Comparison of ENCODE assay signal across 18 cellular contexts in genomic region chr12:105993766-105994165, GRCh38.
"Had no signal": no experiment of that assay in that cellular context is flagged by ENCODE, and none has a peak within 500 bp of the region (broad histone marks: within the 10 kb centered on the region; RNA-seq: fewer than 3 reads in every experiment).

No MANE protein-coding gene starts in this region.

- H3K9me3 Mint-ChIP-seq: activated CD4-positive, alpha-beta memory T cell treated with anti-CD3 and anti-CD28 coated beads, Interleukin-2, amount 10 ng/mL, durations not matched to agents 7 days and 5 days had no signal

- DNase-seq: activated CD4-positive, alpha-beta memory T cell treated with anti-CD3 and anti-CD28 coated beads, Interleukin-2, amount 10 ng/mL, durations not matched to agents 7 days and 5 days; activated CD4-positive, alpha-beta T cell treated with anti-CD3 and anti-CD28 coated beads for 36 hours; activated CD8-positive, alpha-beta memory T cell treated with anti-CD3 and anti-CD28 coated beads, Interleukin-2, amount 50 U/mL, for 4 hours; esophagus squamous epithelium; foreskin melanocyte; head of caudate nucleus; islet precursor cell; left lung; retina; T-cell; T1000; transverse colon had no signal

- H3K36me3 Mint-ChIP-seq: stimulated activated effector memory CD8-positive, alpha-beta T cell treated with anti-CD3 and anti-CD28 coated beads, Interleukin-12 subunit alpha, Interleukin-12 subunit beta, amount 100 ng/mL, for 72 hours; T-cell had no signal

- H3K9ac ChIP-seq: parathyroid adenoma had no signal

- H3K4me1 Mint-ChIP-seq: activated CD4-positive, alpha-beta memory T cell treated with anti-CD3 and anti-CD28 coated beads, Interleukin-2, amount 10 ng/mL, durations not matched to agents 7 days and 5 days; activated CD4-positive, alpha-beta T cell treated with anti-CD3 and anti-CD28 coated beads for 36 hours; stimulated activated effector memory CD8-positive, alpha-beta T cell treated with anti-CD3 and anti-CD28 coated beads, Interleukin-12 subunit alpha, Interleukin-12 subunit beta, amount 100 ng/mL, for 72 hours; T-cell had no signal

- H3K4me3 Mint-ChIP-seq: activated CD4-positive, alpha-beta memory T cell treated with anti-CD3 and anti-CD28 coated beads, Interleukin-2, amount 10 ng/mL, durations not matched to agents 7 days and 5 days; activated CD4-positive, alpha-beta T cell treated with anti-CD3 and anti-CD28 coated beads for 36 hours; neural crest cell; stimulated activated effector memory CD8-positive, alpha-beta T cell treated with anti-CD3 and anti-CD28 coated beads, Interleukin-12 subunit alpha, Interleukin-12 subunit beta, amount 100 ng/mL, for 72 hours; T-cell had no signal

- H3K27ac ChIP-seq: ascending aorta, esophagus squamous epithelium, left lung, parathyroid adenoma, VCaP had no signal

- H3K36me3 ChIP-seq: ascending aorta, esophagus squamous epithelium, left lung, transverse colon had no signal

- H3K4me3 ChIP-seq: ascending aorta, esophagus squamous epithelium, left lung, skin epidermis, transverse colon had no signal

- H3K9me3 ChIP-seq: ascending aorta, esophagus squamous epithelium, left lung, transverse colon had no signal

- H3K4me1 ChIP-seq: ascending aorta, esophagus squamous epithelium, left lung, parathyroid adenoma, transverse colon had no signal

- H2AFZ ChIP-seq: parathyroid adenoma had no signal

- H3K79me2 ChIP-seq: parathyroid adenoma had no signal

- H3K27ac Mint-ChIP-seq: activated CD4-positive, alpha-beta memory T cell treated with anti-CD3 and anti-CD28 coated beads, Interleukin-2, amount 10 ng/mL, durations not matched to agents 7 days and 5 days; activated CD4-positive, alpha-beta T cell treated with anti-CD3 and anti-CD28 coated beads for 36 hours; stimulated activated effector memory CD8-positive, alpha-beta T cell treated with anti-CD3 and anti-CD28 coated beads, Interleukin-12 subunit alpha, Interleukin-12 subunit beta, amount 100 ng/mL, for 72 hours; T-cell had no signal

- H3K27me3 ChIP-seq: ascending aorta, left lung, transverse colon had no signal

- ATAC-seq: activated CD4-positive, alpha-beta T cell treated with anti-CD3 and anti-CD28 coated beads for 36 hours; stimulated activated effector memory CD8-positive, alpha-beta T cell treated with anti-CD3 and anti-CD28 coated beads, Interleukin-12 subunit alpha, Interleukin-12 subunit beta, amount 100 ng/mL, for 72 hours; T-cell had no signal
